In the genomic region with DNA sequence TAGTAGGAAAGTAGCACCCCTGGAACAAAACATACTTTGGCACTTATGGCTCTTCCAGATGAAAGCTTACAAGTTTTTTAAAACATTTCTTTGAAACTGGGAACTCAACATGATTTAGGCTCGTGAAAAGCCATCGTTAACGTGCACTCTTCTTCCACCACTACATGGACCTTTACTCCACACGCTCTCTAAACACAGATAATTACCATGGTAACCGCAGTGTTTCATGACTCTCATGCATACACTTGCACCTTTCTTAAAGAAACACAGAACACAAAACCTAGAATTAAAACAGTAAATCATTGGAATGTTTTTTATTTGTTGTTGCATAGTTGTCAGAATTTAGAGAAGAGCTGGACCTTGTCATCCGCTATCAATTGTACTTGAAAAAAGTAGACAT, we compare ENCODE assay signal across 15 cellular contexts.
"Had no signal": no experiment of that assay in that cellular context is flagged by ENCODE, and none has a peak within 500 bp of the region (broad histone marks: within the 10 kb centered on the region; RNA-seq: fewer than 3 reads in every experiment).

No MANE protein-coding gene starts in this region.

- H3K9me3 ChIP-seq: adrenal gland, psoas muscle, right lobe of liver, upper lobe of left lung had no signal

- DNase-seq: activated CD4-positive, alpha-beta T cell treated with anti-CD3 and anti-CD28 coated beads, Interleukin-2, amount 50 U/mL, for 1 hour; activated naive CD4-positive, alpha-beta T cell treated with anti-CD3 and anti-CD28 coated beads, Interleukin-2, amount 50 U/mL, for 16 hours; activated T-cell treated with anti-CD3 and anti-CD28 coated beads, Interleukin-2, amount 50 U/mL, for 1 hour; adrenal gland; central memory CD4-positive, alpha-beta T cell; erythroblast; hippocampal formation; psoas muscle; right lobe of liver; stimulated activated CD4-positive, alpha-beta T cell treated with anti-CD3 and anti-CD28 coated beads, Interleukin-2, amount 100 ng/mL, for 24 hours; stimulated activated naive CD4-positive, alpha-beta T cell; T-helper 2 cell; upper lobe of left lung had no signal

- H3K27me3 ChIP-seq: adrenal gland, right lobe of liver, upper lobe of left lung had no signal

- H3K36me3 ChIP-seq: adrenal gland, right lobe of liver, upper lobe of left lung had no signal

- ATAC-seq: natural killer cell treated with Interleukin-12 subunit alpha and Interleukin-12 subunit beta and Interleukin-15 and Interleukin-18, amount 100 ng/mL, for 72 hours; psoas muscle had no signal

- H3K4me3 ChIP-seq: adrenal gland, lung, psoas muscle, right lobe of liver, upper lobe of left lung had no signal

- H3K27ac ChIP-seq: adrenal gland, psoas muscle, right lobe of liver, upper lobe of left lung had no signal

- H3K4me1 ChIP-seq: adrenal gland, psoas muscle, right lobe of liver, upper lobe of left lung had no signal
